23 cellular contexts compared by ENCODE assay signal in the genomic region with DNA sequence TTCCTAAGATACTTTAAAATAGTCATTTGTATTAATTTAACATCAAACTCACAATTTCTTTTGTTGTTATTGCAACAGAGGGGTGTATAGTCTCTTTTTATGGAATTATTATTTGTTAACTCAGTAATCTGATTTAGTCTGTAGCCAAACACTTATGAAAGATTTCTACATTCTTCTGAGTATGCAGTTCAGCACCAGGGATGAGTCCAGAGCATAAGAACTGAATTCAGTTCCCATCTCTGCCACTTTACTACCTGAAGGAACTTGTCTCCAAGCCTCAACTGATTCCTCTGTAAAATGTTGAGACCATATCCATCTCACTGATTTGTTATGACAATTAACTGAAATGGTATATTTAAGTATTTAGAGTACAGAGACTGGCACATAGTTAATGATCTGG.
"Had no signal": no experiment of that assay in that cellular context is flagged by ENCODE, and none has a peak within 500 bp of the region (broad histone marks: within the 10 kb centered on the region; RNA-seq: fewer than 3 reads in every experiment).

No MANE protein-coding gene starts in this region.

- H3K4me1 Mint-ChIP-seq: neural progenitor cell had no signal

- DNase-seq: activated CD4-positive, alpha-beta T cell treated with anti-CD3 and anti-CD28 coated beads, Interleukin-2, amount 10 ng/mL, durations not matched to agents 24 days and 14 days; activated naive CD4-positive, alpha-beta T cell; activated naive CD8-positive, alpha-beta T cell treated with anti-CD3 and anti-CD28 coated beads for 36 hours; brain microvascular endothelial cell; central memory CD4-positive, alpha-beta T cell; erythroblast; hypothalamus; kidney; left lung; mammary epithelial cell; ovary; psoas muscle; right cardiac atrium; stimulated activated CD4-positive, alpha-beta T cell treated with anti-CD3 and anti-CD28 coated beads, Interleukin-15, amount 100 ng/mL, for 24 hours; stimulated activated CD4-positive, alpha-beta T cell treated with anti-CD3 and anti-CD28 coated beads, Interleukin-2, amount 100 ng/mL, for 48 hours; SW 1271; T-helper 9 cell; uterus had no signal

- H3K36me3 ChIP-seq: neural progenitor cell, ovary, uterus had no signal

- H3K9me3 ChIP-seq: left lung, ovary, psoas muscle, tibial nerve, uterus had no signal

- H3K9ac ChIP-seq: neural progenitor cell had no signal

- H3K27ac ChIP-seq: coronary artery, left lung, neural progenitor cell, ovary, psoas muscle, skin epidermis, tibial nerve, uterus had no signal

- H3K4me2 ChIP-seq: neural progenitor cell had no signal

- H3K4me1 ChIP-seq: left lung, neural progenitor cell, psoas muscle, uterus had no signal

- H3K4me3 Mint-ChIP-seq: activated CD4-positive, alpha-beta T cell treated with anti-CD3 and anti-CD28 coated beads, Interleukin-2, amount 10 ng/mL, durations not matched to agents 24 days and 14 days; activated naive CD8-positive, alpha-beta T cell treated with anti-CD3 and anti-CD28 coated beads for 36 hours; neural progenitor cell; stimulated activated naive CD8-positive, alpha-beta T cell treated with anti-CD3 and anti-CD28 coated beads, Interleukin-15, Interleukin-2, amounts not matched to agents 100 ng/mL and 50 ng/mL, for 24 hours had no signal

- H3K27me3 Mint-ChIP-seq: activated CD4-positive, alpha-beta T cell treated with anti-CD3 and anti-CD28 coated beads, Interleukin-2, amount 10 ng/mL, durations not matched to agents 24 days and 14 days; activated naive CD8-positive, alpha-beta T cell treated with anti-CD3 and anti-CD28 coated beads for 36 hours; stimulated activated naive CD8-positive, alpha-beta T cell treated with anti-CD3 and anti-CD28 coated beads, Interleukin-15, Interleukin-2, amounts not matched to agents 100 ng/mL and 50 ng/mL, for 24 hours had no signal

- H3K27me3 ChIP-seq: brain microvascular endothelial cell, left lung, neural progenitor cell, ovary, tibial nerve, uterus had no signal

- H3K9me3 Mint-ChIP-seq: activated CD4-positive, alpha-beta T cell treated with anti-CD3 and anti-CD28 coated beads, Interleukin-2, amount 10 ng/mL, durations not matched to agents 24 days and 14 days; activated naive CD8-positive, alpha-beta T cell treated with anti-CD3 and anti-CD28 coated beads for 36 hours; neural progenitor cell; stimulated activated naive CD8-positive, alpha-beta T cell treated with anti-CD3 and anti-CD28 coated beads, Interleukin-15, Interleukin-2, amounts not matched to agents 100 ng/mL and 50 ng/mL, for 24 hours had no signal

- ATAC-seq: left lung, psoas muscle, right cardiac atrium had no signal

- H3K4me3 ChIP-seq: coronary artery, left lung, neural progenitor cell, ovary, psoas muscle, skin epidermis, tibial nerve, uterus had no signal

- H3K27ac Mint-ChIP-seq: activated CD4-positive, alpha-beta T cell treated with anti-CD3 and anti-CD28 coated beads, Interleukin-2, amount 10 ng/mL, durations not matched to agents 24 days and 14 days; activated naive CD8-positive, alpha-beta T cell treated with anti-CD3 and anti-CD28 coated beads for 36 hours; neural progenitor cell; stimulated activated naive CD8-positive, alpha-beta T cell treated with anti-CD3 and anti-CD28 coated beads, Interleukin-15, Interleukin-2, amounts not matched to agents 100 ng/mL and 50 ng/mL, for 24 hours had no signal

- H2AFZ ChIP-seq: neural progenitor cell had no signal
